ENCODE assay signal across 8 cellular contexts in genomic region chr12:120194226-120194533, GRCh38. TPM values are rescaled to one million over a fixed set of nuclear protein-coding genes. Genes with fewer than 3 reads are reported as not detected.
DNase-seq lines count a peak whose midpoint lies in the region; ATAC-seq and TF ChIP-seq lines count a peak whose summit lies in the region.

No MANE protein-coding gene starts in this region.

- H3K9ac ChIP-seq in Karpas-422 (ENCODE audit: low read length): peak overlapping the region; percentile 97
- peak overlapping the region; percentile 73 for H3K9ac ChIP-seq in neural cell (ENCODE audit: low read length)

- no peak for TF ChIP-seq RAD21 in neural cell (conservative IDR thresholded peaks at IDR 0.05)

- peak; percentile 13 for ATAC-seq in GM19328 (IDR thresholded peaks at IDR 0.05; ENCODE audit: unreplicated experiment)

- peaks cover 65% of the 10 kb centered on the region for H3K79me2 ChIP-seq in Karpas-422 (ENCODE audit: low read length)
- peaks cover 18% of the 10 kb centered on the region for H3K79me2 ChIP-seq in neural cell (replicated peaks; ENCODE audit: insufficient read depth, low read length)

- no peaks in the 10 kb centered on the region for H3K27me3 ChIP-seq in Karpas-422 (ENCODE audit: low read length)
- no peaks in the 10 kb centered on the region for H3K27me3 ChIP-seq in ectodermal cell (ENCODE audit: control insufficient read depth, insufficient read depth, low read length, poor library complexity, severe bottlenecking)
- no peaks in the 10 kb centered on the region for H3K27me3 ChIP-seq in neural cell (ENCODE audit: insufficient read depth, low read depth, low read length)

- intact Hi-C loops in posterior vena cava (cut with DNase I): no loop called here

- H3K36me3 ChIP-seq in Karpas-422 (ENCODE audit: insufficient read depth, low read length): peaks cover 50% of the 10 kb centered on the region
- peaks cover 35% of the 10 kb centered on the region for H3K36me3 ChIP-seq in ectodermal cell (ENCODE audit: control insufficient read depth, insufficient read depth, low read length)
- H3K36me3 ChIP-seq in neural cell (ENCODE audit: insufficient read depth, low read length): no peaks in the 10 kb centered on the region

- no peak overlapping the region for H2AFZ ChIP-seq in Karpas-422 (ENCODE audit: low read length)
- H2AFZ ChIP-seq in neural cell (ENCODE audit: low read depth, low read length): peak overlapping the region; percentile 69

- no peak for TF ChIP-seq CTCF in neural cell (IDR thresholded peaks at IDR 0.05; ENCODE audit: poor library complexity, severe bottlenecking)

- H3K4me2 ChIP-seq in Karpas-422 (ENCODE audit: low read depth, low read length, poor library complexity, severe bottlenecking): peak overlapping the region; percentile 87
- peak overlapping the region; percentile 67 for H3K4me2 ChIP-seq in neural cell (ENCODE audit: low read length)

- H3K4me1 ChIP-seq in Karpas-422 (ENCODE audit: low read length) (peaks cover 55% of the 10 kb centered on the region), ectodermal cell (ENCODE audit: control insufficient read depth, insufficient read depth, low read length) (peaks cover 12% of the 10 kb centered on the region)

- H4K20me1 ChIP-seq in Karpas-422 (ENCODE audit: insufficient read depth, low read depth, low read length) (peaks cover 38% of the 10 kb centered on the region; the same call in 1 of the 2 replicates), neural cell (ENCODE audit: insufficient read depth) (no peaks in the 10 kb centered on the region)

- no peak for TF ChIP-seq EP300 in neural cell (conservative IDR thresholded peaks at IDR 0.05; ENCODE audit: poor library complexity, severe bottlenecking)

- H3K9me2 ChIP-seq in Karpas-422 (replicated peaks; ENCODE audit: insufficient read depth, low read length) (no peaks in the 10 kb centered on the region), neural cell (ENCODE audit: insufficient read depth, low read length) (no peaks in the 10 kb centered on the region)

- DNase-seq in Karpas-422 (no peak), NCI-H1436 treated with DMSO at 0.1 percent for 48 hours (lab: John Stamatoyannopoulos, UW) (no peak), NK-92 (lab: John Stamatoyannopoulos, UW; ENCODE audit: unreplicated experiment) (no peak), KG1 (lab: John Stamatoyannopoulos, UW) (no peak), posterior vena cava (ENCODE audit: low spot score) (no peak)

- H3K27ac ChIP-seq in Karpas-422 (ENCODE audit: low read length) (peak overlapping the region; percentile 82), ectodermal cell (ENCODE audit: insufficient read depth, low read depth, low read length, poor library complexity, severe bottlenecking) (peak overlapping the region; percentile 60), neural cell (ENCODE audit: low read length) (peak overlapping the region; percentile 54)

- 0 to 1% methylated on average over 18 of the region's 18 CpGs for WGBS in ectodermal cell, 2 experiments

- H3K9me3 ChIP-seq in Karpas-422 (ENCODE audit: low read length): no peaks in the 10 kb centered on the region
- H3K9me3 ChIP-seq in ectodermal cell (ENCODE audit: control insufficient read depth, low read length): no peaks in the 10 kb centered on the region
- H3K9me3 ChIP-seq in neural cell (ENCODE audit: low read length): no peaks in the 10 kb centered on the region

- H3F3A ChIP-seq in neural cell (ENCODE audit: insufficient read depth, low read length, poor library complexity, severe bottlenecking): no peaks in the 10 kb centered on the region

- peak overlapping the region; percentile 96 for H3K4me3 ChIP-seq in Karpas-422 (ENCODE audit: low read length)
- peak overlapping the region; percentile 92 for H3K4me3 ChIP-seq in ectodermal cell (ENCODE audit: insufficient read depth, low read depth, low read length)
- H3K4me3 ChIP-seq in neural cell (ENCODE audit: low read length): peak overlapping the region; percentile 90

TF ChIP-seq in neural cell, 6 proteins besides CTCF, POLR2A, EP300 and RAD21:
- TF ChIP-seq REST (IDR thresholded peaks at IDR 0.05; ENCODE audit: borderline replicate concordance): no peak
- no peak for TF ChIP-seq MXI1 (conservative IDR thresholded peaks at IDR 0.05; ENCODE audit: poor library complexity, severe bottlenecking)
- no peak for TF ChIP-seq POLR2AphosphoS5 (IDR thresholded peaks at IDR 0.05)
- TF ChIP-seq TAF1 (IDR thresholded peaks at IDR 0.05; ENCODE audit: low read depth): no peak
- TF ChIP-seq EZH2 (IDR thresholded peaks at IDR 0.05; ENCODE audit: borderline replicate concordance, insufficient read depth, low read length, poor library complexity, severe bottlenecking): no peak
- TF ChIP-seq SMC3 (conservative IDR thresholded peaks at IDR 0.05; ENCODE audit: poor library complexity): no peak

RNA-seq across cellular contexts. Expression of gene GCN1, which starts 0.3 kb away (rescaled TPM):
- total RNA-seq in Karpas-422 (2014; rRNA removed; shearing (Covaris generic); ENCODE audit: low replicate concordance): 53.6 and 75.2 TPM in 2 replicates
- 65.4 TPM for polyA plus RNA-seq in ectodermal cell (2013, experiment 1 of 4)
- polyA plus RNA-seq in ectodermal cell (2013, experiment 2 of 4): 79.8 TPM
- polyA plus RNA-seq in ectodermal cell (2013, experiment 3 of 4): 55.4 TPM
- polyA plus RNA-seq in ectodermal cell (2013, experiment 4 of 4): 59.0 TPM
- polyA plus RNA-seq in neural cell: 21.5 and 27.4 TPM in 2 replicates
- 53.1 and 99.2 TPM in 2 replicates for polyA minus RNA-seq in neural cell
- 10 to 100 TPM; 50.2 to 52.5 TPM for total RNA-seq in posterior vena cava

RNA-seq across cellular contexts. Expression of gene RPLP0, which starts 6.7 kb away (rescaled TPM):
- total RNA-seq in Karpas-422 (2014; rRNA removed; shearing (Covaris generic); ENCODE audit: low replicate concordance): 4,777 and 6,150 TPM in 2 replicates
- polyA plus RNA-seq in ectodermal cell (2013, experiment 1 of 4): 4,068 TPM
- polyA plus RNA-seq in ectodermal cell (2013, experiment 2 of 4): 4,116 TPM
- 4,018 TPM for polyA plus RNA-seq in ectodermal cell (2013, experiment 3 of 4)
- 4,356 TPM for polyA plus RNA-seq in ectodermal cell (2013, experiment 4 of 4)
- 1,914 and 2,229 TPM in 2 replicates for polyA plus RNA-seq in neural cell
- polyA minus RNA-seq in neural cell: 1,127 and 1,160 TPM in 2 replicates
- total RNA-seq in posterior vena cava: 1,000 to 10,000 TPM; 1,277 to 1,372 TPM
